ENCODE assay signal across 18 cellular contexts in genomic region chr16:89243664-89244063, GRCh38. TPM values are rescaled to one million over a fixed set of nuclear protein-coding genes. Genes with fewer than 3 reads are reported as not detected.
DNase-seq lines count a peak whose midpoint lies in the region; ATAC-seq and TF ChIP-seq lines count a peak whose summit lies in the region.
"Had no signal": no experiment of that assay in that cellular context is flagged by ENCODE, and none has a peak within 500 bp of the region (broad histone marks: within the 10 kb centered on the region; RNA-seq: fewer than 3 reads in every experiment).

No MANE protein-coding gene starts in this region.

- H3K9me3 Mint-ChIP-seq in natural killer cell (no peaks in the 10 kb centered on the region), T-cell (no peaks in the 10 kb centered on the region), memory B cell (no peaks in the 10 kb centered on the region)
- no peaks in the 10 kb centered on the region for H3K9me3 Mint-ChIP-seq in natural killer cell treated with Interleukin-12 subunit alpha and Interleukin-12 subunit beta and Interleukin-15 and Interleukin-18, amount 100 ng/mL, for 72 hours
- H3K9me3 Mint-ChIP-seq: stimulated activated effector memory CD8-positive, alpha-beta T cell treated with anti-CD3 and anti-CD28 coated beads, Interleukin-12 subunit alpha, Interleukin-12 subunit beta, amount 100 ng/mL, for 72 hours had no signal

- H3K27me3 Mint-ChIP-seq in natural killer cell (ENCODE audit: low read depth in 2 of 2) (no peaks in the 10 kb centered on the region), T-cell (no peaks in the 10 kb centered on the region), memory B cell (no peaks in the 10 kb centered on the region)
- no peaks in the 10 kb centered on the region for H3K27me3 Mint-ChIP-seq in natural killer cell treated with Interleukin-12 subunit alpha and Interleukin-12 subunit beta and Interleukin-15 and Interleukin-18, amount 100 ng/mL, for 72 hours

- intact Hi-C loops in natural killer cell (cut with micrococcal nuclease) = loop anchor here (10.0 kb wide), 1 partner anchor 71 kb away; no protein-coding TSS in a partner anchor

- no peak for DNase-seq in natural killer cell
- DNase-seq in natural killer cell treated with Interleukin-12 subunit alpha and Interleukin-12 subunit beta and Interleukin-15 and Interleukin-18, amount 100 ng/mL, for 72 hours (ENCODE audit: low spot score) = no peak
- no peak for DNase-seq in T-cell
- DNase-seq in memory B cell (ENCODE audit: low spot score in 2 of 2) = no peak
- no peak for DNase-seq in HPDE6-E6E7 (ENCODE audit: extremely low spot score)
- no peak for DNase-seq in HK-2 (ENCODE audit: unreplicated experiment)
- DNase-seq: body of pancreas; glutamatergic neuron; KG1; mammary epithelial cell; NCI-H1436 treated with DMSO at 0.1 percent for 48 hours; NCI-H510A; NK-92 treated with Interleukin-12 subunit alpha and Interleukin-12 subunit beta, amount 100 ng/mL, for 24 hours; ovary; T-helper 2 cell had no signal

- H3K36me3 Mint-ChIP-seq in natural killer cell = no peaks in the 10 kb centered on the region
- H3K36me3 Mint-ChIP-seq in natural killer cell treated with Interleukin-12 subunit alpha and Interleukin-12 subunit beta and Interleukin-15 and Interleukin-18, amount 100 ng/mL, for 72 hours = no peaks in the 10 kb centered on the region
- no peaks in the 10 kb centered on the region for H3K36me3 Mint-ChIP-seq in T-cell
- H3K36me3 Mint-ChIP-seq in memory B cell = no peaks in the 10 kb centered on the region

- POLR2A ChIA-PET in T-cell (lab: Charles Lee) = no interaction called here

- no peak overlapping the region for H3K4me3 Mint-ChIP-seq in natural killer cell
- H3K4me3 Mint-ChIP-seq in natural killer cell treated with Interleukin-12 subunit alpha and Interleukin-12 subunit beta and Interleukin-15 and Interleukin-18, amount 100 ng/mL, for 72 hours = no peak overlapping the region
- no peak overlapping the region for H3K4me3 Mint-ChIP-seq in T-cell
- H3K4me3 Mint-ChIP-seq in memory B cell = peak overlapping the region; percentile 27
- H3K4me3 Mint-ChIP-seq: stimulated activated effector memory CD8-positive, alpha-beta T cell treated with anti-CD3 and anti-CD28 coated beads, Interleukin-12 subunit alpha, Interleukin-12 subunit beta, amount 100 ng/mL, for 72 hours had no signal

- H3K4me1 Mint-ChIP-seq in natural killer cell = peaks cover 6 to 30% of the 10 kb centered on the region in 2 donors
- H3K4me1 Mint-ChIP-seq in natural killer cell treated with Interleukin-12 subunit alpha and Interleukin-12 subunit beta and Interleukin-15 and Interleukin-18, amount 100 ng/mL, for 72 hours (ENCODE audit: low read depth in 2 of 2) = peaks cover 16 to 17% of the 10 kb centered on the region in 2 donors
- H3K4me1 Mint-ChIP-seq in T-cell = peaks cover 13 to 28% (median 26%) of the 10 kb centered on the region in 3 donors
- H3K4me1 Mint-ChIP-seq in memory B cell = peaks cover 9% of the 10 kb centered on the region

- TF ChIP-seq CTCF in natural killer cell (IDR thresholded peaks at IDR 0.05) = no peak

- H3K27ac Mint-ChIP-seq in natural killer cell (peak overlapping the region; percentile 59 to 87), T-cell (peak overlapping the region; percentile 39 to 61), memory B cell (no peak overlapping the region)
- peak overlapping the region in 1 of 2 donors; percentile 19 for H3K27ac Mint-ChIP-seq in natural killer cell treated with Interleukin-12 subunit alpha and Interleukin-12 subunit beta and Interleukin-15 and Interleukin-18, amount 100 ng/mL, for 72 hours

- ATAC-seq in natural killer cell (no peak), T-cell (replicated peaks in 1 of 4) (no peak), memory B cell (ENCODE audit: low read depth) (no peak), GM18517 (IDR thresholded peaks at IDR 0.05; ENCODE audit: unreplicated experiment) (no peak)
- no peak for ATAC-seq in natural killer cell treated with Interleukin-12 subunit alpha and Interleukin-12 subunit beta and Interleukin-15 and Interleukin-18, amount 100 ng/mL, for 72 hours
- ATAC-seq: body of pancreas; stimulated activated effector memory CD8-positive, alpha-beta T cell treated with anti-CD3 and anti-CD28 coated beads, Interleukin-12 subunit alpha, Interleukin-12 subunit beta, amount 100 ng/mL, for 72 hours had no signal

- CTCF ChIA-PET in T-cell (lab: Charles Lee) = no interaction called here

RNA-seq across cellular contexts. Expression of gene ZNF778, which starts 26.2 kb away (rescaled TPM):
- total RNA-seq in natural killer cell = 10 to 100 TPM in 2 of 3 donors, 1 to 10 TPM in 1; 7.0 to 14.1 (median 11.8) TPM
- total RNA-seq in natural killer cell treated with Interleukin-12 subunit alpha and Interleukin-12 subunit beta and Interleukin-15 and Interleukin-18, amount 100 ng/mL, for 72 hours = 10 to 100 TPM in 1 of 2 donors, 1 to 10 TPM in 1; 7.5 to 23.3 TPM
- total RNA-seq in T-cell = 10 to 100 TPM in 3 of 5 donors, 1 to 10 TPM in 2; 6.0 to 16.3 (median 13.6) TPM

RNA-seq across cellular contexts. Expression of gene SLC22A31, which starts 43.3 kb away (rescaled TPM):
- total RNA-seq in natural killer cell (under 1 TPM in 1 of 3 donors, not detected in 2; 0.75 TPM), T-cell (1 to 10 TPM in 3 of 5 donors, under 1 TPM in 2; 0.49 to 2.7 (median 1.3) TPM)
- total RNA-seq in natural killer cell treated with Interleukin-12 subunit alpha and Interleukin-12 subunit beta and Interleukin-15 and Interleukin-18, amount 100 ng/mL, for 72 hours = 1 to 10 TPM in 1 of 2 donors, under 1 TPM in 1; 0.53 to 1.2 TPM
- total RNA-seq: SK-MEL-5 had no signal
